ENCODE assay signal across 11 cellular contexts in the genomic region with DNA sequence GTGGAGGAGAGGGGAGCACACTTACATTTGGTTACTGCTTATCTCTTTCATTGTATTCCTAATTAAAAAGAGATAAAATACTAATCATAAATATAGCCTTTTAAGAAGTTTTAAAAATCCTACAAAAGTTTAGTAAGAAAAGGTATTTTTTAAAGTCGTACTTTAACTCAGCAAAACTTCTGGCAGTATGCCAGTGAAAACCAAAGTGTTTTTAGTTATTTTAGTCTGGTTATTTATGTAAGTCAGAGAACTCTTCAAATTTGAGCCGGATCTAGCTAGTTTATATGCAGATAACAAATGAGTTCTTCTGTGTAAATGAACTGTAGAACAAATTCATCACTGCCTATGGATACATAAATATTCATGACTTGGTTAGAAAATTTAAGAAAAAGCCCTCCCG. TPM values are rescaled to one million over a fixed set of nuclear protein-coding genes. Genes with fewer than 3 reads are reported as not detected.
DNase-seq lines count a peak whose midpoint lies in the region; ATAC-seq and TF ChIP-seq lines count a peak whose summit lies in the region.
"Had no signal": no experiment of that assay in that cellular context is flagged by ENCODE, and none has a peak within 500 bp of the region (broad histone marks: within the 10 kb centered on the region; RNA-seq: fewer than 3 reads in every experiment).

No MANE protein-coding gene starts in this region.

- H3K9me3 ChIP-seq in heart left ventricle, result no peaks in the 10 kb centered on the region
- H3K9me3 ChIP-seq in right atrium auricular region, result no peaks in the 10 kb centered on the region
- H3K9me3 ChIP-seq: BE2C, mucosa of descending colon had no signal

- no peak for TF ChIP-seq POLR2A in heart left ventricle (IDR thresholded peaks at IDR 0.05)

- H3K4me3 ChIP-seq in heart left ventricle (no peak overlapping the region), right atrium auricular region (no peak overlapping the region), cardiac fibroblast (replicated peaks in 1 of 2; ENCODE audit: low read depth in 2 of 2, low read length in 2 of 2) (no peak overlapping the region)
- H3K4me3 ChIP-seq: mucosa of descending colon had no signal

- H3K36me3 ChIP-seq in heart left ventricle (peaks cover 0 to 38% (median 26%) of the 10 kb centered on the region in 9 donors), right atrium auricular region (peaks cover under 1% of the 10 kb centered on the region)

- TF ChIP-seq CTCF in heart left ventricle (IDR thresholded peaks at IDR 0.05) (no peak), right atrium auricular region (IDR thresholded peaks at IDR 0.05) (no peak), cardiac fibroblast (IDR thresholded peaks at IDR 0.05; ENCODE audit: low read depth, low read length) (no peak)

- 54 to 65% (median 63%) methylated on average over 3 of the region's 3 CpGs for WGBS in heart left ventricle, 4 donors

- peaks cover 0 to 44% (median 19%) of the 10 kb centered on the region in 12 donors for H3K4me1 ChIP-seq in heart left ventricle
- peaks cover 0 to 21% of the 10 kb centered on the region in 2 donors for H3K4me1 ChIP-seq in right atrium auricular region

- intact Hi-C loops in heart left ventricle (cut with DNase I), result loop anchor here in 1 of 10 donors (10.0 kb wide), 1 partner anchor 140 kb away; no protein-coding TSS in a partner anchor

- ATAC-seq in heart left ventricle, result peak in 1 of 4 donors; percentile 11
- peak; percentile 8 for ATAC-seq in HG03025 (IDR thresholded peaks at IDR 0.05; ENCODE audit: low FRiP score, unreplicated experiment)
- ATAC-seq: mucosa of descending colon had no signal

- no peaks in the 10 kb centered on the region for H3K27me3 ChIP-seq in heart left ventricle
- H3K27me3 ChIP-seq in right atrium auricular region, result no peaks in the 10 kb centered on the region
- H3K27me3 ChIP-seq: BE2C had no signal

- H3K27ac ChIP-seq in heart left ventricle (peak overlapping the region in 8 of 12 donors; percentile 7 to 65 (median 20)), right atrium auricular region (no peak overlapping the region)

- no peak for DNase-seq in heart left ventricle
- no peak for DNase-seq in right atrium auricular region (ENCODE audit: low spot score)
- peak; percentile 46 to 49 for DNase-seq in cardiac fibroblast (ENCODE audit: low read depth in 2 of 2)
- no peak for DNase-seq in middle frontal gyrus (ENCODE audit: extremely low spot score, low spot score)
- DNase-seq in AG08395 (ENCODE audit: low spot score), result no peak
- DNase-seq in NCI-H187 (lab: John Stamatoyannopoulos, UW), result no peak
- no peak for DNase-seq in T-helper 1 cell
- DNase-seq: BE2C, mucosa of descending colon, NCI-H2029 treated with DMSO at 0.1 percent for 48 hours had no signal

RNA-seq across cellular contexts. Expression of a gene that starts 36.5 kb away (rescaled TPM):
- under 1 TPM in 2 of 9 donors, not detected in 7; 0.46 to 0.61 TPM for total RNA-seq in heart left ventricle
- under 1 TPM; 0.10 to 0.19 TPM for polyA plus RNA-seq in heart left ventricle
- total RNA-seq in right atrium auricular region, result not detected

Comparison
In these comparisons a context has a peak if more than half of its experiments do, and no peak if none do; other contexts are left out.
1. H3K27ac ChIP-seq: peak in heart left ventricle (8 of 12); none in right atrium auricular region (0 of 2).
2. DNase-seq: peak in cardiac fibroblast (2 of 2); none in heart left ventricle (0 of 5), right atrium auricular region (single experiment), middle frontal gyrus (single experiment), AG08395 (single experiment), NCI-H187 (0 of 2) and T-helper 1 cell (0 of 5).